In the genomic region with DNA sequence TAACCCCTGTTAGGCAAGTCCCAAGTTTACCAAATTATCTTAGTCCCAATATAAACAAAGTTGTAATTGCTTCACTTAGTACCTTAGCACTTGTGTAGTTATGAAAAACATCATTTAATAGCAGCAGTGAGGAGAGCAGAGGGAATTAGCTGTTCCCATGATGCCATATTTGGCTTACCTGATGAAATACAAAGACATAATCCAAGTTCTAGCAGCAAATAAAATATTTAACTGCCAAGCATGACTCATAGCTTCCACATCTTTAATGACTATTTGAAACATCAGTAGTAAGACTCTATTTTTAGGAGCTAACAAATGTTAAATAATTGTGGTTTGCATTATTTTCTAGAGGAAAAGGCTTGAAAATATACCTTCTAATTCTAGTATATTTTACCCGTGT, we compare ENCODE assay signal across 19 cellular contexts.
DNase-seq lines count a peak whose midpoint lies in the region; FAIRE-seq and TF ChIP-seq lines count a peak whose summit lies in the region.
"Had no signal": no experiment of that assay in that cellular context is flagged by ENCODE, and none has a peak within 500 bp of the region (broad histone marks: within the 10 kb centered on the region; RNA-seq: fewer than 3 reads in every experiment).

No MANE protein-coding gene starts in this region.

- H3T11ph ChIP-seq in H9 (ENCODE audit: low read length), result no peak overlapping the region

- no peak overlapping the region for H3K4me2 ChIP-seq in H9 (ENCODE audit: insufficient read depth, insufficient read length, low read length)

- H3K23me2 ChIP-seq in H9 (ENCODE audit: insufficient read length, low read depth, low read length, poor library complexity, severe bottlenecking), result no peaks in the 10 kb centered on the region

- no peak overlapping the region for H4K5ac ChIP-seq in H9 (ENCODE audit: insufficient read length, low read depth, low read length)

- H4K91ac ChIP-seq in H9 (ENCODE audit: insufficient read length, low read depth, low read length), result no peak overlapping the region

- no peaks in the 10 kb centered on the region for H3K9me3 ChIP-seq in H9 (ENCODE audit: control insufficient read depth, low read depth, low read length)
- H3K9me3 ChIP-seq: body of pancreas, tibial artery had no signal

- H3K23ac ChIP-seq in H9 (ENCODE audit: insufficient read length, low read depth, low read length), result no peak overlapping the region

- H3K4me1 ChIP-seq in H9 (ENCODE audit: insufficient read depth, low read length), result no peaks in the 10 kb centered on the region
- H3K4me1 ChIP-seq: body of pancreas, tibial artery had no signal

- DNase-seq in AG04449 (ENCODE audit: low read depth, low spot score), result peak; percentile 65
- peak; percentile 85 for DNase-seq in HFFc6
- peak; percentile 58 for DNase-seq in astrocyte of the hippocampus (ENCODE audit: low read depth, low spot score)
- DNase-seq in DMS79 (lab: John Stamatoyannopoulos, UW), result no peak
- no peak for DNase-seq in MV-4-11 (lab: John Stamatoyannopoulos, UW)
- no peak for DNase-seq in H9
- DNase-seq in NCI-H1105 treated with DMSO at 0.1 percent for 48 hours (lab: John Stamatoyannopoulos, UW), result no peak
- DNase-seq: activated CD4-positive, alpha-beta T cell treated with anti-CD3 and anti-CD28 coated beads for 36 hours; activated T-cell treated with anti-CD3 and anti-CD28 coated beads, Interleukin-2, amount 50 U/mL, for 4 hours; body of pancreas; DMS53; endodermal cell; Kasumi-1; NCI-H2171 treated with DMSO at 0.1 percent for 48 hours; stimulated activated CD4-positive, alpha-beta T cell treated with anti-CD3 and anti-CD28 coated beads, Interleukin-15, amount 100 ng/mL, for 24 hours; T-cell; tibial artery had no signal

- H2BK120ac ChIP-seq in H9 (ENCODE audit: low read depth, low read length, poor library complexity, severe bottlenecking), result no peak overlapping the region

- no peaks in the 10 kb centered on the region for H3K79me1 ChIP-seq in H9 (ENCODE audit: insufficient read depth, low read depth, low read length, poor library complexity, severe bottlenecking)

- H3K56ac ChIP-seq in H9 (ENCODE audit: insufficient read length, low read depth, low read length), result no peak overlapping the region

- H2AK5ac ChIP-seq in H9 (ENCODE audit: insufficient read length, low read length), result no peak overlapping the region

- H2BK15ac ChIP-seq in H9 (ENCODE audit: low read depth, low read length), result no peak overlapping the region

- no peak overlapping the region for H2BK20ac ChIP-seq in H9 (ENCODE audit: low read depth, low read length, poor library complexity, severe bottlenecking)

- H3K27me3 ChIP-seq in H9 (ENCODE audit: insufficient read depth, low read length), result no peaks in the 10 kb centered on the region
- H3K27me3 ChIP-seq: body of pancreas, tibial artery had no signal

- H3K4ac ChIP-seq in H9 (ENCODE audit: low read depth, low read length), result no peak overlapping the region

- H3K4me3 Mint-ChIP-seq in HFFc6, result peak overlapping the region; percentile 34; the same call in 1 of the 2 replicates
- no peak overlapping the region for H3K4me3 Mint-ChIP-seq in H9
- H3K4me3 Mint-ChIP-seq: activated CD4-positive, alpha-beta T cell treated with anti-CD3 and anti-CD28 coated beads for 36 hours; activated T-cell treated with anti-CD3 and anti-CD28 coated beads, Interleukin-2, amount 50 U/mL, for 4 hours; endodermal cell; T-cell had no signal

- H4K8ac ChIP-seq in H9 (replicated peaks; ENCODE audit: insufficient read length, low read depth, low read length), result no peak overlapping the region

- TF ChIP-seq CTCF in AG04449 (IDR thresholded peaks at IDR 0.05; ENCODE audit: insufficient read depth, low read length, missing control alignments), result no peak
- no peak for TF ChIP-seq CTCF in HFFc6 (IDR thresholded peaks at IDR 0.05)
- TF ChIP-seq CTCF in H9 (conservative IDR thresholded peaks at IDR 0.05), result no peak

- H2AFZ ChIP-seq in H9 (ENCODE audit: low read length), result no peak overlapping the region

- H3K27ac Mint-ChIP-seq in HFFc6 (peak overlapping the region; percentile 76), H9 (no peak overlapping the region)
- H3K27ac Mint-ChIP-seq: activated CD4-positive, alpha-beta T cell treated with anti-CD3 and anti-CD28 coated beads for 36 hours; endodermal cell; T-cell had no signal

- no peaks in the 10 kb centered on the region for H4K20me1 ChIP-seq in H9 (ENCODE audit: control insufficient read depth, insufficient read depth, insufficient read length)

- H3K27me3 Mint-ChIP-seq in HFFc6 (ENCODE audit: insufficient read depth) (peaks cover 2% of the 10 kb centered on the region; the same call in 1 of the 2 replicates), H9 (ENCODE audit: low read depth) (no peaks in the 10 kb centered on the region)

- H3K36me3 Mint-ChIP-seq in HFFc6 (ENCODE audit: low read depth) (no peaks in the 10 kb centered on the region; the same call in 1 of the 2 replicates), H9 (ENCODE audit: insufficient read depth in 1 of 3, low read depth in 3 of 3) (no peaks in the 10 kb centered on the region; a peak in 1 of 7 replicates)
- H3K36me3 Mint-ChIP-seq: T-cell had no signal

- no peak overlapping the region for H3K27ac ChIP-seq in H9 (ENCODE audit: insufficient read length, low read depth, low read length)
- H3K27ac ChIP-seq: body of pancreas, tibial artery had no signal

- peaks cover 67% of the 10 kb centered on the region for H3K4me1 Mint-ChIP-seq in HFFc6 (ENCODE audit: low read depth)
- H3K4me1 Mint-ChIP-seq in H9, result no peaks in the 10 kb centered on the region
- H3K4me1 Mint-ChIP-seq: activated CD4-positive, alpha-beta T cell treated with anti-CD3 and anti-CD28 coated beads for 36 hours; endodermal cell; T-cell had no signal

- no peak overlapping the region for H3K18ac ChIP-seq in H9 (ENCODE audit: insufficient read length, low read depth, low read length)

- no peak overlapping the region for H2BK12ac ChIP-seq in H9 (ENCODE audit: insufficient read length, low read depth, low read length)

- CTCF ChIA-PET in AG04449 (lab: Yijun Ruan, JAX), result interaction anchor here (0.9 to 10.0 kb wide), 7 partner anchors 10 to 232 kb away, joined by 3 to 123 read pairs (median 4); no protein-coding TSS in a partner anchor

- POLR2A ChIA-PET in AG04449 (lab: Yijun Ruan, JAX), result no interaction called here

- no peak overlapping the region for H3K14ac ChIP-seq in H9 (ENCODE audit: insufficient read depth, low read length)

- no peaks in the 10 kb centered on the region for H3K9me3 Mint-ChIP-seq in HFFc6
- peaks cover 0 to 1% of the 10 kb centered on the region in 2 experiments; a peak in 1 of 5 replicates for H3K9me3 Mint-ChIP-seq in H9
- H3K9me3 Mint-ChIP-seq: activated T-cell treated with anti-CD3 and anti-CD28 coated beads, Interleukin-2, amount 50 U/mL, for 4 hours; endodermal cell had no signal

- FAIRE-seq in islet of Langerhans (lab: Jason Lieb, UNC), result peak; percentile 55

- no peaks in the 10 kb centered on the region for H3K79me2 ChIP-seq in H9 (ENCODE audit: insufficient read depth, low read length)

- H3K4me3 ChIP-seq in AG04449 (ENCODE audit: low read depth, low read length), result no peak overlapping the region
- H3K4me3 ChIP-seq: body of pancreas, lung, tibial artery had no signal

- no peak overlapping the region for H2BK5ac ChIP-seq in H9 (ENCODE audit: insufficient read length, low read length)

- WGBS in H9 (ENCODE audit: extremely low coverage, insufficient read length, low lambda C conversion rate), result no CpG with 5 or more reads among the region's 1 CpG

- no peak overlapping the region for H3K9ac ChIP-seq in H9 (ENCODE audit: extremely low read depth, insufficient read length, low read length)

Comparison
In these comparisons a context has a peak if more than half of its experiments do, and no peak if none do; other contexts are left out.
1. DNase-seq: peak in AG04449 (single experiment), HFFc6 (single experiment) and astrocyte of the hippocampus (single experiment); none in DMS79 (single experiment), MV-4-11 (single experiment), H9 (single experiment) and NCI-H1105 treated with DMSO at 0.1 percent for 48 hours (single experiment).